ENCODE assay signal across 8 cellular contexts in the genomic region with DNA sequence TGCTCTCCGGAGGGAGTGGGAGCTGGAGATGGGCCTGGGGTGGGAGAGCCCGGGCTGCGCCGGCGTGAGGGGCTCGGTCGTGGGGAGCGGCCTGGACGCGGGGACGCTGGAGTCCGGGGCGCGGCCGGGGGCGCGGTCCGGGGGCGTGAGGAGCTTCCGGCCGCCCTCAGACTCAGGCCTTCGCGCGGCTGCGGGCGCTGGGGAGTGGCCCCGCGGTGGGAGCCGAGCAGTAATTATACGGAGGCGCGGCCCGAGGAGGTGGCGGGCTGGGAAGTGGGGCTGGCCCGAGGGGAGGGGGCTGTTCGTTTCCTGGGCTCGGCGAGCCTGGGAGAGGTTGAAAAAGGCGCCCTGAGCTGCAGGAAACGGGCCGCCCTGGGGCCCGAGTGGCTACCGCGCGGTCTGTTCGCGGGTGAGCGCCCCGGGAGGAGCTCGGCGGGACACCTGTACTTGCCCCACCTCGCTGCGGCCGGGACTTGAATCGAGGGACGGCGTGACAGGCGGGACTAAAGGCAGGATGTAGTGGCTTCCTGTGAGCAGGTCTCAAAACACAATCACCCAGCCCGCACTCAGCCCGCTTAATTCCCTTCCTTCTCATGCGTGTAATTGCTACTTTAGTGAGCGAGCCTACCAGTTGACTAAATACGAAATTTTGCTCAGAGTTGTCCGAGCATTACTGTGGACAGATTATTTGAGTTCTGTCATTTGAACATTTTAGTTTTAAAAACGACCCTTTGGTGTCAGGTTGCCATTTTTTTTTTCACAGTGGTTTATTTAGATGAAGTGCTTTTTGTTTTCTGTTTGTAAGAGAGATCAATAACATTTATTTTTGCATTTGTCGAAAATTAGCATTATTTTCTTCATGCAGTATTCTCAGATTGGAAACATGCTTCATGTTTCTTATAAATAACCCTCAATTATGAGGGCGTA. TPM values are rescaled to one million over a fixed set of nuclear protein-coding genes. Genes with fewer than 3 reads are reported as not detected.
A peak's percentile ranks its signal among the peaks of the same experiment; 100 is the strongest.
DNase-seq lines count a peak whose midpoint lies in the region; ATAC-seq, FAIRE-seq and TF ChIP-seq lines count a peak whose summit lies in the region.

No MANE protein-coding gene starts in this region.

- intact Hi-C loops in sigmoid colon (cut with DNase I) = loop anchor here (5.0 to 10.0 kb wide), 3 partner anchors 177 to 390 kb away; partner anchors contain the start of genes ATP1B3 and RNF7

- H3K36me3 ChIP-seq in astrocyte (ENCODE audit: insufficient read depth, low read length) = no peaks in the 10 kb centered on the region
- H3K36me3 ChIP-seq in sigmoid colon = no peaks in the 10 kb centered on the region

- peak in 1 of 2 donors; percentile 39 for TF ChIP-seq POLR2A in sigmoid colon (IDR thresholded peaks at IDR 0.05)

- WGBS in sigmoid colon, 2 donors = 1% methylated on average over 67 of the region's 67 CpGs

- peak overlapping the region; percentile 83 for H3K4me2 ChIP-seq in astrocyte (ENCODE audit: low read length)

- peak overlapping the region; percentile 12 for H2AFZ ChIP-seq in astrocyte (ENCODE audit: low read depth, low read length)

- peaks cover 30% of the 10 kb centered on the region for H3K36me3 Mint-ChIP-seq in T-helper 2 cell treated with Interferon-gamma antibody and Interleukin-4, amounts not matched to agents 5 μg/mL and 100 μg/mL, for 36 hours (ENCODE audit: low read depth)
- peaks cover 4% of the 10 kb centered on the region for H3K36me3 Mint-ChIP-seq in astrocyte (ENCODE audit: low read depth, unreplicated experiment)

- peaks cover 2% of the 10 kb centered on the region for H3K27me3 Mint-ChIP-seq in T-helper 2 cell treated with Interferon-gamma antibody and Interleukin-4, amounts not matched to agents 5 μg/mL and 100 μg/mL, for 36 hours (ENCODE audit: low read depth)
- H3K27me3 Mint-ChIP-seq in astrocyte (ENCODE audit: low read depth, unreplicated experiment) = no peaks in the 10 kb centered on the region

- no peaks in the 10 kb centered on the region for H3K27me3 ChIP-seq in astrocyte (ENCODE audit: insufficient read depth, low read length)
- H3K27me3 ChIP-seq in sigmoid colon = no peaks in the 10 kb centered on the region

- H3K79me2 ChIP-seq in astrocyte (ENCODE audit: insufficient read depth, low read length) = peaks cover 52% of the 10 kb centered on the region

- TF ChIP-seq EP300 in sigmoid colon (IDR thresholded peaks at IDR 0.05) = no peak

- peak overlapping the region; percentile 96 for H3K27ac Mint-ChIP-seq in T-helper 2 cell treated with Interferon-gamma antibody and Interleukin-4, amounts not matched to agents 5 μg/mL and 100 μg/mL, for 36 hours
- H3K27ac Mint-ChIP-seq in astrocyte (ENCODE audit: unreplicated experiment) = peak overlapping the region; percentile 47

- FAIRE-seq in GM18507 (lab: Jason Lieb, UNC) = peak; percentile 96
- FAIRE-seq in astrocyte (lab: Jason Lieb, UNC) = no peak

- TF ChIP-seq CTCF in astrocyte (IDR thresholded peaks at IDR 0.05; ENCODE audit: insufficient read depth, low read depth, low read length) = no peak
- TF ChIP-seq CTCF in sigmoid colon (IDR thresholded peaks at IDR 0.05) = peak in 1 of 4 experiments; percentile 9

- H3K9me3 ChIP-seq in astrocyte (ENCODE audit: insufficient read depth, low read depth, low read length) = no peaks in the 10 kb centered on the region
- H3K9me3 ChIP-seq in sigmoid colon = no peaks in the 10 kb centered on the region

- peaks cover 14% of the 10 kb centered on the region for H3K4me1 ChIP-seq in astrocyte (ENCODE audit: insufficient read depth, low read length)
- peaks cover 0 to 24% (median 11%) of the 10 kb centered on the region in 4 donors for H3K4me1 ChIP-seq in sigmoid colon

- peak; percentile 82 for ATAC-seq in HG02938 (IDR thresholded peaks at IDR 0.05; ENCODE audit: unreplicated experiment)

- H3K4me1 Mint-ChIP-seq in T-helper 2 cell treated with Interferon-gamma antibody and Interleukin-4, amounts not matched to agents 5 μg/mL and 100 μg/mL, for 36 hours (ENCODE audit: low read depth) = peaks cover 63% of the 10 kb centered on the region
- peaks cover 31% of the 10 kb centered on the region for H3K4me1 Mint-ChIP-seq in astrocyte (ENCODE audit: low read depth, unreplicated experiment)

- peak; percentile 60 for DNase-seq in GM18507 (ENCODE audit: extremely low spot score, insufficient read length, low read depth)
- peak; percentile 61 for DNase-seq in NCI-H1694 (lab: John Stamatoyannopoulos, UW)
- DNase-seq in T-helper 2 cell treated with Interferon-gamma antibody and Interleukin-4, amounts not matched to agents 5 μg/mL and 100 μg/mL, for 36 hours (ENCODE audit: low spot score) = peak; percentile 84
- peak; percentile 34 for DNase-seq in astrocyte (ENCODE audit: low read depth)
- peak in 40 of 51 donors; percentile 10 to 75 (median 44) for DNase-seq in hypothalamus (lab: John Stamatoyannopoulos, UW)
- DNase-seq in sigmoid colon = peak; percentile 85
- DNase-seq in amniotic stem cell (lab: John Stamatoyannopoulos, UW) = no peak

- H3K9ac ChIP-seq in astrocyte (ENCODE audit: low read length) = peak overlapping the region; percentile 76

- peak overlapping the region; percentile 93 for H3K4me3 Mint-ChIP-seq in T-helper 2 cell treated with Interferon-gamma antibody and Interleukin-4, amounts not matched to agents 5 μg/mL and 100 μg/mL, for 36 hours
- H3K4me3 Mint-ChIP-seq in astrocyte (ENCODE audit: unreplicated experiment) = peak overlapping the region; percentile 88

- H3K4me3 ChIP-seq in astrocyte (ENCODE audit: insufficient read depth, low read depth, low read length) (peak overlapping the region; percentile 67), sigmoid colon (peak overlapping the region; percentile 60 to 97 (median 91))

- H3K27ac ChIP-seq in astrocyte (ENCODE audit: low read depth, low read length) = peak overlapping the region; percentile 81
- peak overlapping the region; percentile 92 to 98 (median 96) for H3K27ac ChIP-seq in sigmoid colon

- H4K20me1 ChIP-seq in astrocyte (ENCODE audit: insufficient read depth, low read length) = peaks cover 48% of the 10 kb centered on the region

- no peaks in the 10 kb centered on the region for H3K9me3 Mint-ChIP-seq in T-helper 2 cell treated with Interferon-gamma antibody and Interleukin-4, amounts not matched to agents 5 μg/mL and 100 μg/mL, for 36 hours
- H3K9me3 Mint-ChIP-seq in astrocyte (ENCODE audit: unreplicated experiment) = peaks cover 3% of the 10 kb centered on the region

RNA-seq across cellular contexts. Expression of gene RASA2, which starts 0.9 kb away (rescaled TPM):
- total RNA-seq in astrocyte = 14.3 and 19.0 TPM in 2 replicates
- total RNA-seq in sigmoid colon = 10 to 100 TPM; 13.0 to 20.5 (median 16.8) TPM
- polyA plus RNA-seq in sigmoid colon = 1 to 10 TPM; 3.2 to 7.9 (median 3.6) TPM
